Comparison of ENCODE assay signal across 1 cellular context in genomic region chr19:52569648-52570004, GRCh38.
TF ChIP-seq lines count a peak whose summit lies in the region.

No MANE protein-coding gene starts in this region.

TF ChIP-seq in H1, 55 proteins besides CTCF, POLR2A, EP300 and RAD21:
- TF ChIP-seq, protein P1, sequence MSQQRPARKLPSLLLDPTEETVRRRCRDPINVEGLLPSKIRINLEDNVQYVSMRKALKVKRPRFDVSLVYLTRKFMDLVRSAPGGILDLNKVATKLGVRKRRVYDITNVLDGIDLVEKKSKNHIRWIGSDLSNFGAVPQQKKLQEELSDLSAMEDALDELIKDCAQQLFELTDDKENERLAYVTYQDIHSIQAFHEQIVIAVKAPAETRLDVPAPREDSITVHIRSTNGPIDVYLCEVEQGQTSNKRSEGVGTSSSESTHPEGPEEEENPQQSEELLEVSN (IDR thresholded peaks at IDR 0.05) = peak; percentile 47
- TF ChIP-seq EGR1 (IDR thresholded peaks at IDR 0.05; ENCODE audit: borderline replicate concordance, low read depth, low read length) (peak; percentile 28; the same call in 1 of the 2 replicates), ASH2L (IDR thresholded peaks at IDR 0.05; ENCODE audit: low read length) (peak; percentile 71), TEAD4 (IDR thresholded peaks at IDR 0.05; ENCODE audit: low read depth, low read length) (peak; percentile 85), GTF2F1 (IDR thresholded peaks at IDR 0.05; ENCODE audit: borderline replicate concordance, low read depth, low read length) (0 out of 2 replicates have a peak, but pooled peaks have one; percentile 9), POLR2AphosphoS5 (IDR thresholded peaks at IDR 0.05; ENCODE audit: low read depth, low read length) (peak; percentile 42; the same call in 1 of the 2 replicates)
TF ChIP-seq in H1: peak in this region for 6; not testable (repeated sequence) for 49.
